In genomic region chr1:155324041-155324716, GRCh38 we compare ENCODE assay signal across 8 cellular contexts. TPM values are rescaled to one million over a fixed set of nuclear protein-coding genes. Genes with fewer than 3 reads are reported as not detected.
A peak's percentile ranks its signal among the peaks of the same experiment; 100 is the strongest.
DNase-seq lines count a peak whose midpoint lies in the region; ATAC-seq and TF ChIP-seq lines count a peak whose summit lies in the region.

No MANE protein-coding gene starts in this region.

- H3K4me1 ChIP-seq in adrenal gland (replicated peaks in 1 of 2), result peaks cover 26 to 43% of the 10 kb centered on the region in 2 donors
- peaks cover 6 to 51% (median 31%) of the 10 kb centered on the region in 12 donors for H3K4me1 ChIP-seq in heart left ventricle
- peaks cover 32 to 58% (median 40%) of the 10 kb centered on the region in 4 donors for H3K4me1 ChIP-seq in upper lobe of left lung

- H3K4me3 ChIP-seq in GM12865 (ENCODE audit: low read depth, low read length), result peak overlapping the region; percentile 86
- peak overlapping the region; percentile 20 to 82 (median 79) for H3K4me3 ChIP-seq in adrenal gland
- peak overlapping the region; percentile 53 to 93 (median 80) for H3K4me3 ChIP-seq in heart left ventricle
- H3K4me3 ChIP-seq in upper lobe of left lung, result peak overlapping the region; percentile 73 to 94 (median 85)

- H3K27ac ChIP-seq in adrenal gland (peak overlapping the region; percentile 77 to 97 (median 94)), heart left ventricle (peak overlapping the region; percentile 92 to 99 (median 95)), upper lobe of left lung (peak overlapping the region; percentile 84 to 97 (median 96))

- TF ChIP-seq POLR2A in adrenal gland (IDR thresholded peaks at IDR 0.05) (peak; percentile 61 to 65), heart left ventricle (IDR thresholded peaks at IDR 0.05) (peak in 1 of 2 donors; percentile 90), upper lobe of left lung (IDR thresholded peaks at IDR 0.05) (peak in 3 of 4 donors; percentile 34 to 83 (median 65))

- 0% methylated on average over 5 to 44 of the region's 44 CpGs for WGBS in adrenal gland, 4 donors
- WGBS in heart left ventricle, 4 donors, result 0% methylated on average over 30 to 44 of the region's 44 CpGs
- WGBS in upper lobe of left lung, 2 donors, result 0% methylated on average over 12 to 35 of the region's 44 CpGs

- H3K27me3 ChIP-seq in adrenal gland (no peaks in the 10 kb centered on the region), heart left ventricle (no peaks in the 10 kb centered on the region), upper lobe of left lung (no peaks in the 10 kb centered on the region)

- TF ChIP-seq EP300 in upper lobe of left lung (IDR thresholded peaks at IDR 0.05), result peak in 1 of 4 donors; percentile 3

- H3K36me3 ChIP-seq in adrenal gland (replicated peaks in 1 of 2), result peaks cover 0 to 23% of the 10 kb centered on the region in 2 donors
- H3K36me3 ChIP-seq in heart left ventricle, result peaks cover 0 to 38% (median 27%) of the 10 kb centered on the region in 9 donors
- H3K36me3 ChIP-seq in upper lobe of left lung, result peaks cover 0 to 26% (median 12%) of the 10 kb centered on the region in 4 donors

- DNase-seq in GM12865 (ENCODE audit: low read depth), result peak; percentile 95
- peak; percentile 72 for DNase-seq in NCI-H1436 treated with DMSO at 0.1 percent for 48 hours (lab: John Stamatoyannopoulos, UW)
- DNase-seq in T follicular helper cell (ENCODE audit: low read depth), result peak; percentile 84
- peak; percentile 95 to 98 (median 98) for DNase-seq in adrenal gland
- peak; percentile 97 to 98 (median 97) for DNase-seq in heart left ventricle
- peak; percentile 88 to 99 (median 94) for DNase-seq in posterior cingulate gyrus
- DNase-seq in upper lobe of left lung, result peak; percentile 95 to 98

- intact Hi-C loops in adrenal gland (cut with DNase I) (loop anchor here (5.0 kb wide), 2 partner anchors 47 to 72 kb away; partner anchors contain the start of gene HCN3 (in 1 of the 2)), heart left ventricle (cut with DNase I) (loop anchor here in 9 of 10 donors (1.0 to 10.0 kb wide), 9 partner anchors 47 to 268 kb away; partner anchors contain the start of genes HCN3 (in 6 of the 9), ASH1L (in 2 of the 9), CLK2 (in 1 of the 9) and MTX1 (in 1 of the 9)), posterior cingulate gyrus (cut with DNase I) (loop anchor here (1.0 kb wide), 1 partner anchor 74 kb away; no protein-coding TSS in a partner anchor)

- H3K9me3 ChIP-seq in adrenal gland (replicated peaks in 1 of 3) (no peaks in the 10 kb centered on the region), heart left ventricle (no peaks in the 10 kb centered on the region), upper lobe of left lung (no peaks in the 10 kb centered on the region)

- TF ChIP-seq CTCF in GM12865 (IDR thresholded peaks at IDR 0.05; ENCODE audit: insufficient read depth, low read depth, low read length, missing control alignments) (no peak), adrenal gland (IDR thresholded peaks at IDR 0.05) (no peak), heart left ventricle (IDR thresholded peaks at IDR 0.05) (no peak), upper lobe of left lung (IDR thresholded peaks at IDR 0.05) (peak in 3 of 6 experiments; percentile 3 to 25 (median 18))

- peak; percentile 66 for ATAC-seq in HG02798 (IDR thresholded peaks at IDR 0.05; ENCODE audit: poor library complexity, unreplicated experiment)
- peak; percentile 85 to 91 (median 90) for ATAC-seq in heart left ventricle
- ATAC-seq in upper lobe of left lung (ENCODE audit: low FRiP score in 2 of 2), result peak; percentile 91 to 96

RNA-seq across cellular contexts. Expression of gene RUSC1, which starts 3.5 kb away (rescaled TPM):
- total RNA-seq in adrenal gland, result 10 to 100 TPM; 10.8 to 64.9 (median 27.3) TPM
- polyA plus RNA-seq in adrenal gland, result 100 to 1,000 TPM in 1 of 3 donors, 10 to 100 TPM in 2; 15.1 to 111 (median 53.7) TPM
- total RNA-seq in heart left ventricle, result 10 to 100 TPM; 14.6 to 28.0 (median 16.3) TPM
- 10 to 100 TPM; 16.3 to 25.9 TPM for polyA plus RNA-seq in heart left ventricle
- 10 to 100 TPM; 21.4 to 41.9 (median 31.2) TPM for total RNA-seq in upper lobe of left lung

RNA-seq across cellular contexts. Expression of gene FDPS, which starts 15.5 kb away (rescaled TPM):
- 1,000 to 10,000 TPM in 1 of 8 donors, 100 to 1,000 TPM in 7; 107 to 1,119 (median 172) TPM for total RNA-seq in adrenal gland
- polyA plus RNA-seq in adrenal gland, result 1,000 to 10,000 TPM in 1 of 3 donors, 100 to 1,000 TPM in 2; 167 to 2,274 (median 225) TPM
- total RNA-seq in heart left ventricle, result 10 to 100 TPM; 63.7 to 87.9 (median 77.6) TPM
- polyA plus RNA-seq in heart left ventricle, result 100 to 1,000 TPM in 1 of 2 donors, 10 to 100 TPM in 1; 67.0 to 120 TPM
- total RNA-seq in upper lobe of left lung, result 100 to 1,000 TPM; 129 to 256 (median 179) TPM

RNA-seq across cellular contexts. Expression of gene PKLR, which starts 22.9 kb away (rescaled TPM):
- total RNA-seq in adrenal gland (under 1 TPM in 2 of 8 donors, not detected in 6; 0.18 to 0.34 TPM), heart left ventricle (under 1 TPM in 1 of 9 donors, not detected in 8; 0.09 TPM), upper lobe of left lung (under 1 TPM in 2 of 6 donors, not detected in 4; 0.14 to 0.17 TPM)
- polyA plus RNA-seq in adrenal gland (under 1 TPM in 2 of 3 donors, not detected in 1; 0.10 to 0.24 TPM), heart left ventricle (not detected)

RNA-seq across cellular contexts. Expression of gene HCN3, which starts 46.9 kb away (rescaled TPM):
- 1 to 10 TPM; 1.0 to 6.5 (median 3.7) TPM for total RNA-seq in adrenal gland
- polyA plus RNA-seq in adrenal gland, result 10 to 100 TPM in 1 of 3 donors, 1 to 10 TPM in 2; 3.1 to 14.5 (median 6.2) TPM
- 1 to 10 TPM in 4 of 9 donors, under 1 TPM in 5; 0.49 to 1.7 (median 0.99) TPM for total RNA-seq in heart left ventricle
- polyA plus RNA-seq in heart left ventricle, result 1 to 10 TPM; 1.2 to 1.4 TPM
- 1 to 10 TPM; 1.1 to 6.3 (median 2.6) TPM for total RNA-seq in upper lobe of left lung

RNA-seq across cellular contexts. Expression of gene CLK2, which starts 50.9 kb away (rescaled TPM):
- total RNA-seq in adrenal gland, result 10 to 100 TPM; 10.7 to 94.2 (median 54.9) TPM
- polyA plus RNA-seq in adrenal gland, result 100 to 1,000 TPM in 2 of 3 donors, 10 to 100 TPM in 1; 47.1 to 162 (median 122) TPM
- 10 to 100 TPM in 8 of 9 donors, 1 to 10 TPM in 1; 9.6 to 26.1 (median 17.2) TPM for total RNA-seq in heart left ventricle
- 10 to 100 TPM; 15.9 to 22.8 TPM for polyA plus RNA-seq in heart left ventricle
- total RNA-seq in upper lobe of left lung, result 10 to 100 TPM; 32.7 to 92.2 (median 48.1) TPM

Comparison
In these comparisons a context has a peak if more than half of its experiments do, and no peak if none do; other contexts are left out.
1. Peak in every context shown above with its lines: DNase-seq, ATAC-seq, H3K4me3 ChIP-seq and H3K27ac ChIP-seq.